In the genomic region with DNA sequence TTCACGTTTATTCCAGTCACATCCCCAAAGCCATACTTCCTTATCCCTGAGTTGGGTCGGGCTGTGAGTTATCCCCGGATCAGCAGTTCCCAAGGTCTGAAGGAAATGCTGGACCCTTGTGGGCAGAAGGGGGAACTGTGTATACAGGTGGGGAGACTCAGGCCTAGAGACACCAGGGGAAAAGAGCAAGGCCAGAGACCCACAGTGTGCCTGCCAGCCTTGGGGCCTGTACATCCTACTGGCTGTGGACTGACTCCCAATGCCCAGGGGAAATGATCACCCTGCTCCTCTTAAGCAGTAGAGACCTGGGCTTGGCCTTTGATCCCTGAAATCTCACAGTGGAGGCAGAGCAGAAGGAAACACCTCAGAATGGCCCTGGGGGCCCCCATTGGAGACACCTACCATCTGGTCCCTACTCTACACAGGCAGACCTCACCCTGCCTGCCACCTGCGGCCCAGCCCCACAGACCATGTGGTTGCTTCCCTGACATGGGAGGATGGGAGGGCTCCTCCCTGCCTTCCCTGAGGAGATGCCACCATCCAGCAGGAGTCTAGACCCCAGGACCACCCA, we compare ENCODE assay signal across 11 cellular contexts. TPM values are rescaled to one million over a fixed set of nuclear protein-coding genes. Genes with fewer than 3 reads are reported as not detected.
DNase-seq lines count a peak whose midpoint lies in the region; ATAC-seq and TF ChIP-seq lines count a peak whose summit lies in the region.
"Had no signal": no experiment of that assay in that cellular context is flagged by ENCODE, and none has a peak within 500 bp of the region (broad histone marks: within the 10 kb centered on the region; RNA-seq: fewer than 3 reads in every experiment).

No MANE protein-coding gene starts in this region.

- H3K27ac ChIP-seq in AG04450 (ENCODE audit: low read depth, low read length) (peak overlapping the region; percentile 47), dorsolateral prefrontal cortex (peak overlapping the region in 51 of 59 donors; percentile 11 to 97 (median 92))

- POLR2A ChIA-PET in AG04450 (lab: Yijun Ruan, JAX), result interaction anchor here (0.6 kb wide), 1 partner anchor 161 kb away, joined by 3 read pairs; no protein-coding TSS in a partner anchor

- H3K27me3 ChIP-seq in AG04450 (ENCODE audit: control insufficient read depth, insufficient read depth, low read length) (no peaks in the 10 kb centered on the region), dorsolateral prefrontal cortex (no peaks in the 10 kb centered on the region)

- H3K27me3 Mint-ChIP-seq in natural killer cell treated with Interleukin-12 subunit alpha and Interleukin-12 subunit beta and Interleukin-15 and Interleukin-18, amount 100 ng/mL, for 72 hours, result no peaks in the 10 kb centered on the region

- peak overlapping the region; percentile 95 for H3K4me3 ChIP-seq in AG04450 (ENCODE audit: low read depth, low read length)
- peak overlapping the region; percentile 91 for H3K4me3 ChIP-seq in LNCaP clone FGC (ENCODE audit: low read depth, low read length)
- peak overlapping the region; percentile 59 to 97 (median 88) for H3K4me3 ChIP-seq in dorsolateral prefrontal cortex

- peaks cover 10 to 12% of the 10 kb centered on the region in 2 donors for H3K4me1 Mint-ChIP-seq in natural killer cell treated with Interleukin-12 subunit alpha and Interleukin-12 subunit beta and Interleukin-15 and Interleukin-18, amount 100 ng/mL, for 72 hours (ENCODE audit: low read depth in 2 of 2)

- no peak overlapping the region for H3K27ac Mint-ChIP-seq in natural killer cell treated with Interleukin-12 subunit alpha and Interleukin-12 subunit beta and Interleukin-15 and Interleukin-18, amount 100 ng/mL, for 72 hours
- H3K27ac Mint-ChIP-seq: activated naive CD8-positive, alpha-beta T cell treated with anti-CD3 and anti-CD28 coated beads, Interleukin-2, amount 10 ng/mL, durations not matched to agents 7 days and 5 days had no signal

- CTCF ChIA-PET in AG04450 (lab: Charles Lee), result no interaction called here

- peak; percentile 11; the same call in 1 of the 2 replicates for TF ChIP-seq CTCF in AG04450 (IDR thresholded peaks at IDR 0.05; ENCODE audit: low read depth, low read length)
- TF ChIP-seq CTCF in LNCaP clone FGC (IDR thresholded peaks at IDR 0.05; ENCODE audit: control insufficient read depth, extremely low read depth, insufficient read depth), result no peak
- peak in 2 of 56 donors; percentile 11 to 14 for TF ChIP-seq CTCF in dorsolateral prefrontal cortex (IDR thresholded peaks at IDR 0.05 in 54 of 56, conservative IDR thresholded peaks at IDR 0.05 in 2 of 56; ENCODE audit: low read depth in 1 of 56, partially characterized antibody in 56 of 56)

- H3K9me3 Mint-ChIP-seq in natural killer cell treated with Interleukin-12 subunit alpha and Interleukin-12 subunit beta and Interleukin-15 and Interleukin-18, amount 100 ng/mL, for 72 hours, result no peaks in the 10 kb centered on the region
- H3K9me3 Mint-ChIP-seq: activated naive CD8-positive, alpha-beta T cell treated with anti-CD3 and anti-CD28 coated beads, Interleukin-2, amount 10 ng/mL, durations not matched to agents 7 days and 5 days had no signal

- ATAC-seq in natural killer cell treated with Interleukin-12 subunit alpha and Interleukin-12 subunit beta and Interleukin-15 and Interleukin-18, amount 100 ng/mL, for 72 hours, result no peak
- no peak for ATAC-seq in GM21515 (IDR thresholded peaks at IDR 0.05; ENCODE audit: unreplicated experiment)

- H3K4me3 Mint-ChIP-seq in natural killer cell treated with Interleukin-12 subunit alpha and Interleukin-12 subunit beta and Interleukin-15 and Interleukin-18, amount 100 ng/mL, for 72 hours, result peak overlapping the region; percentile 88

- peaks cover 6% of the 10 kb centered on the region; the same call in 1 of the 2 replicates for H3K9me3 ChIP-seq in AG04450 (ENCODE audit: control insufficient read depth, insufficient read depth, low read length)

- H3K36me3 Mint-ChIP-seq in natural killer cell treated with Interleukin-12 subunit alpha and Interleukin-12 subunit beta and Interleukin-15 and Interleukin-18, amount 100 ng/mL, for 72 hours, result no peaks in the 10 kb centered on the region

- intact Hi-C loops in dorsolateral prefrontal cortex (cut with DNase I), result loop anchor here (2.0 to 5.0 kb wide), 4 partner anchors 17 to 139 kb away; partner anchors contain the start of genes LIMK2 (in 1 of the 2), MORC2 (in 1 of the 2) and TUG1 (in 1 of the 2)

- DNase-seq in AG04450 (ENCODE audit: low read depth, low spot score), result no peak
- DNase-seq in LNCaP clone FGC (ENCODE audit: low read depth), result no peak
- DNase-seq in dorsolateral prefrontal cortex, result no peak
- peak; percentile 49 for DNase-seq in natural killer cell treated with Interleukin-12 subunit alpha and Interleukin-12 subunit beta and Interleukin-15 and Interleukin-18, amount 100 ng/mL, for 72 hours (ENCODE audit: low spot score)
- DNase-seq in NCI-H748 treated with DMSO at 0.1 percent for 48 hours (lab: John Stamatoyannopoulos, UW), result no peak
- DNase-seq in effector CD8-positive, alpha-beta T cell (lab: John Stamatoyannopoulos, UW), result no peak
- DNase-seq in NOMO-1 treated with dmso at 0.1 percent for 144 hours (lab: John Stamatoyannopoulos, UW; ENCODE audit: unreplicated experiment), result no peak
- DNase-seq: activated naive CD8-positive, alpha-beta T cell treated with anti-CD3 and anti-CD28 coated beads, Interleukin-2, amount 10 ng/mL, durations not matched to agents 7 days and 5 days; NK-92 treated with Interleukin-12 subunit alpha and Interleukin-12 subunit beta, amount 100 ng/mL, for 24 hours had no signal

RNA-seq across cellular contexts. Expression of gene SELENOM, which starts 1.3 kb away (rescaled TPM):
- 89.0 and 153 TPM in 2 replicates for polyA plus RNA-seq in AG04450 (2011; rRNA removed)
- 76.8 and 85.9 TPM in 2 replicates for polyA minus RNA-seq in AG04450 (2011; rRNA and poly(A)+ RNA removed)
- 100 to 1,000 TPM in 102 of 120 experiments, 10 to 100 TPM in 18; 76.0 to 161 (median 116) TPM for total RNA-seq in dorsolateral prefrontal cortex
- total RNA-seq in natural killer cell treated with Interleukin-12 subunit alpha and Interleukin-12 subunit beta and Interleukin-15 and Interleukin-18, amount 100 ng/mL, for 72 hours, result 1 to 10 TPM; 4.4 to 6.0 TPM

RNA-seq across cellular contexts. Expression of gene INPP5J, which starts 16.7 kb away (rescaled TPM):
- polyA plus RNA-seq in AG04450 (2011; rRNA removed), result 0.91 and 0.92 TPM in 2 replicates
- polyA minus RNA-seq in AG04450 (2011; rRNA and poly(A)+ RNA removed), result 1.5 and 2.2 TPM in 2 replicates
- total RNA-seq in dorsolateral prefrontal cortex, result 10 to 100 TPM in 117 of 120 experiments, 1 to 10 TPM in 3; 5.2 to 32.6 (median 18.5) TPM
- under 1 TPM in 1 of 2 donors, not detected in 1; 0.19 TPM for total RNA-seq in natural killer cell treated with Interleukin-12 subunit alpha and Interleukin-12 subunit beta and Interleukin-15 and Interleukin-18, amount 100 ng/mL, for 72 hours

RNA-seq across cellular contexts. Expression of gene SMTN, which starts 25.0 kb away (rescaled TPM):
- 13.2 and 14.1 TPM in 2 replicates for polyA plus RNA-seq in AG04450 (2011; rRNA removed)
- polyA minus RNA-seq in AG04450 (2011; rRNA and poly(A)+ RNA removed), result 13.1 and 13.5 TPM in 2 replicates
- 100 to 1,000 TPM in 2 of 120 experiments, 10 to 100 TPM in 118; 12.5 to 186 (median 28.4) TPM for total RNA-seq in dorsolateral prefrontal cortex
- total RNA-seq in natural killer cell treated with Interleukin-12 subunit alpha and Interleukin-12 subunit beta and Interleukin-15 and Interleukin-18, amount 100 ng/mL, for 72 hours, result 10 to 100 TPM; 17.2 to 19.9 TPM

RNA-seq across cellular contexts. Expression of gene PLA2G3, which starts 34.2 kb away (rescaled TPM):
- polyA plus RNA-seq in AG04450 (2011; rRNA removed), result 0.10 and 0.11 TPM in 2 replicates
- polyA minus RNA-seq in AG04450 (2011; rRNA and poly(A)+ RNA removed), result 0.09 TPM in 1 of 2 replicates, not detected in the other
- total RNA-seq in dorsolateral prefrontal cortex, result 1 to 10 TPM in 1 of 120 experiments, under 1 TPM in 41, not detected in 78; 0.15 to 1.2 (median 0.27) TPM
- total RNA-seq in natural killer cell treated with Interleukin-12 subunit alpha and Interleukin-12 subunit beta and Interleukin-15 and Interleukin-18, amount 100 ng/mL, for 72 hours, result not detected
- total RNA-seq: activated naive CD8-positive, alpha-beta T cell treated with anti-CD3 and anti-CD28 coated beads, Interleukin-2, amount 10 ng/mL, durations not matched to agents 7 days and 5 days had no signal
- polyA plus RNA-seq: neural cell had no signal

RNA-seq across cellular contexts. Expression of gene RNF185, which starts 53.9 kb away (rescaled TPM):
- polyA plus RNA-seq in AG04450 (2011; rRNA removed), result 57.3 and 59.4 TPM in 2 replicates
- 37.1 and 46.8 TPM in 2 replicates for polyA minus RNA-seq in AG04450 (2011; rRNA and poly(A)+ RNA removed)
- 10 to 100 TPM; 22.8 to 55.7 (median 30.8) TPM for total RNA-seq in dorsolateral prefrontal cortex
- 10 to 100 TPM; 22.1 to 31.2 TPM for total RNA-seq in natural killer cell treated with Interleukin-12 subunit alpha and Interleukin-12 subunit beta and Interleukin-15 and Interleukin-18, amount 100 ng/mL, for 72 hours

Comparison
In these comparisons a context has a peak if more than half of its experiments do, and no peak if none do; other contexts are left out.
1. RNA of gene SELENOM, which starts 1.3 kb away (total RNA-seq): 76.0 to 161 TPM in dorsolateral prefrontal cortex; 4.4 to 6.0 TPM in natural killer cell treated with Interleukin-12 subunit alpha and Interleukin-12 subunit beta and Interleukin-15 and Interleukin-18, amount 100 ng/mL, for 72 hours; every median in the first group is over 10 times any median in the second.
2. RNA of gene INPP5J, which starts 16.7 kb away (total RNA-seq): 5.2 to 32.6 TPM in dorsolateral prefrontal cortex; 0.19 TPM in natural killer cell treated with Interleukin-12 subunit alpha and Interleukin-12 subunit beta and Interleukin-15 and Interleukin-18, amount 100 ng/mL, for 72 hours; every median in the first group is over 4 times any median in the second.
3. Peak in every context shown above with its lines, with median percentiles within 50 percentile points of each other: H3K4me3 ChIP-seq.